In the genomic region with DNA sequence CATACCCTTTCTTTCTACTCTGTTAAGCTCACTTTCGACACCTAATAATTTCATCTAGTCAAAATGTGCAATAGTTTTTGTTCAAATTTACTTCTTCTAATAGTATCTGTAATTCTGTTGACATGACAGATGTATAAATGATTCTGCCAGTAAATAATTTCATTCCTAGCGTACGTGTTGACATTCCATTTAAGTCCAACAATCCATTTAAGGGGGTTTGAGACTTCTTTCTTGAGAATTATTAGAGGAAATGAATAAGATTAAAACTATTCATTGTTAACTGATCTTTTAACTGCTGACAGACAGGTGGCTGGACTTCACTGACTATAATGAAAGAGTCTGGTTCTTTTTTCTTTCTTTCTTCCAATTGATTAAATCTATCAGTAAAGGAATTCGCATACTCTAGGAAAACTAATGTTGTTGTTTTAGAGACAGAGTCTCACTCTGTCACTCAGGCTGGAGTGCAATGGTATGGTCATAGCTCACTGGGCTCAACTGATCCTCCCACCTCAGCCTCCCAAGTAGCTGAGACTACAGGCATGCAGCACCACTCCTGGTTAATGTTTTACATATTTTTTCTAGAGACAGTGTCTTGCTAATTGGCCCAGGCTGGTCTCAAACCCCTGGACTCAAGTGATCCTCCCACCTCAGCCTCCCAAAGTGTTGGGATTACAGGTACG, we compare ENCODE assay signal across 28 cellular contexts. TPM values are rescaled to one million over a fixed set of nuclear protein-coding genes. Genes with fewer than 3 reads are reported as not detected.
DNase-seq lines count a peak whose midpoint lies in the region; ATAC-seq, FAIRE-seq and TF ChIP-seq lines count a peak whose summit lies in the region.
"Had no signal": no experiment of that assay in that cellular context is flagged by ENCODE, and none has a peak within 500 bp of the region (broad histone marks: within the 10 kb centered on the region; RNA-seq: fewer than 3 reads in every experiment).

No MANE protein-coding gene starts in this region.

- H3K4me3 Mint-ChIP-seq in astrocyte (ENCODE audit: unreplicated experiment), result no peak overlapping the region
- H3K4me3 Mint-ChIP-seq in activated CD4-positive, alpha-beta memory T cell treated with anti-CD3 and anti-CD28 coated beads for 36 hours, result no peak overlapping the region
- H3K4me3 Mint-ChIP-seq: nephron progenitor cell, type B pancreatic cell had no signal

- FAIRE-seq in astrocyte (lab: Jason Lieb, UNC), result no peak
- FAIRE-seq: colon, D721Med had no signal

- no peak for TF ChIP-seq CTCF in astrocyte (IDR thresholded peaks at IDR 0.05; ENCODE audit: insufficient read depth, low read depth, low read length)
- TF ChIP-seq CTCF in osteoblast (IDR thresholded peaks at IDR 0.05; ENCODE audit: extremely low read depth, low read depth, low read length), result no peak

- POLR2A ChIA-PET in activated CD4-positive, alpha-beta memory T cell treated with anti-CD3 and anti-CD28 coated beads for 36 hours (lab: Charles Lee), result interaction anchor here (1.2 kb wide), 1 partner anchor 18 kb away, joined by 3 read pairs; no protein-coding TSS in a partner anchor

- H3K4me1 ChIP-seq in astrocyte (ENCODE audit: insufficient read depth, low read length), result no peaks in the 10 kb centered on the region
- peaks cover 12% of the 10 kb centered on the region for H3K4me1 ChIP-seq in osteoblast (ENCODE audit: insufficient read depth, low read length)

- H3K9ac ChIP-seq in astrocyte (ENCODE audit: low read length), result no peak overlapping the region

- H3K27ac ChIP-seq in astrocyte (ENCODE audit: low read depth, low read length), result no peak overlapping the region
- no peak overlapping the region for H3K27ac ChIP-seq in osteoblast (ENCODE audit: low read depth, low read length)

- no peaks in the 10 kb centered on the region for H3K27me3 ChIP-seq in astrocyte (ENCODE audit: insufficient read depth, low read length)
- H3K27me3 ChIP-seq in osteoblast (ENCODE audit: insufficient read depth, low read length), result no peaks in the 10 kb centered on the region
- H3K27me3 ChIP-seq: breast epithelium, esophagus squamous epithelium, gastrocnemius medialis, Peyer's patch had no signal

- no peak overlapping the region for H3K27ac Mint-ChIP-seq in astrocyte (ENCODE audit: unreplicated experiment)
- H3K27ac Mint-ChIP-seq in activated CD4-positive, alpha-beta memory T cell treated with anti-CD3 and anti-CD28 coated beads for 36 hours, result no peak overlapping the region
- H3K27ac Mint-ChIP-seq: CD4-positive, CD25-positive, alpha-beta regulatory T cell; progenitor cell of endocrine pancreas; type B pancreatic cell had no signal

- peaks cover 4% of the 10 kb centered on the region for H3K4me1 Mint-ChIP-seq in astrocyte (ENCODE audit: low read depth, unreplicated experiment)
- peaks cover 25% of the 10 kb centered on the region for H3K4me1 Mint-ChIP-seq in activated CD4-positive, alpha-beta memory T cell treated with anti-CD3 and anti-CD28 coated beads for 36 hours (ENCODE audit: low read depth)

- no peak overlapping the region for H3K4me3 ChIP-seq in astrocyte (ENCODE audit: insufficient read depth, low read depth, low read length)
- no peak overlapping the region for H3K4me3 ChIP-seq in osteoblast (ENCODE audit: insufficient read depth, low read length)
- H3K4me3 ChIP-seq: breast epithelium, esophagus squamous epithelium, gastrocnemius medialis, HAP-1, lung, Peyer's patch had no signal

- no peaks in the 10 kb centered on the region for H3K9me3 Mint-ChIP-seq in astrocyte (ENCODE audit: unreplicated experiment)
- H3K9me3 Mint-ChIP-seq in activated CD4-positive, alpha-beta memory T cell treated with anti-CD3 and anti-CD28 coated beads for 36 hours, result no peaks in the 10 kb centered on the region
- H3K9me3 Mint-ChIP-seq: CD4-positive, CD25-positive, alpha-beta regulatory T cell; nephron progenitor cell; type B pancreatic cell had no signal

- CTCF ChIA-PET in activated CD4-positive, alpha-beta memory T cell treated with anti-CD3 and anti-CD28 coated beads for 36 hours (lab: Charles Lee), result interaction anchor here (1.1 to 1.2 kb wide), 2 partner anchors 56 to 93 kb away, joined by 3 to 4 read pairs; partner anchors contain the start of gene MAP3K5

- peaks cover 13% of the 10 kb centered on the region for H3K79me2 ChIP-seq in astrocyte (ENCODE audit: insufficient read depth, low read length)
- peaks cover 35% of the 10 kb centered on the region for H3K79me2 ChIP-seq in osteoblast (ENCODE audit: insufficient read depth, low read length)

- no peaks in the 10 kb centered on the region for H3K36me3 ChIP-seq in astrocyte (ENCODE audit: insufficient read depth, low read length)
- H3K36me3 ChIP-seq in osteoblast (ENCODE audit: insufficient read depth, low read length), result no peaks in the 10 kb centered on the region
- H3K36me3 ChIP-seq: breast epithelium, esophagus squamous epithelium, gastrocnemius medialis, HAP-1, Peyer's patch had no signal

- H4K20me1 ChIP-seq in astrocyte (ENCODE audit: insufficient read depth, low read length) (peaks cover 19% of the 10 kb centered on the region), osteoblast (ENCODE audit: insufficient read depth, low read length) (no peaks in the 10 kb centered on the region)

- H3K9me3 ChIP-seq in astrocyte (ENCODE audit: insufficient read depth, low read depth, low read length) (no peaks in the 10 kb centered on the region), osteoblast (ENCODE audit: low read depth, low read length) (no peaks in the 10 kb centered on the region)
- H3K9me3 ChIP-seq: breast epithelium, esophagus squamous epithelium, gastrocnemius medialis, HAP-1, Peyer's patch had no signal

- H2AFZ ChIP-seq in astrocyte (ENCODE audit: low read depth, low read length) (no peak overlapping the region), osteoblast (ENCODE audit: low read length) (no peak overlapping the region)

- peak; percentile 38 for DNase-seq in astrocyte (ENCODE audit: low read depth)
- DNase-seq in osteoblast (ENCODE audit: insufficient read length, low spot score, missing footprints), result peak; percentile 50
- no peak for DNase-seq in LoVo (ENCODE audit: low spot score)
- DNase-seq in NCI-H748 (lab: John Stamatoyannopoulos, UW; ENCODE audit: unreplicated experiment), result no peak
- no peak for DNase-seq in activated CD4-positive, alpha-beta memory T cell treated with anti-CD3 and anti-CD28 coated beads for 36 hours
- no peak for DNase-seq in Kasumi-1 (lab: John Stamatoyannopoulos, UW)
- DNase-seq: activated CD4-positive, CD25-positive, alpha-beta regulatory T cell treated with anti-CD3 and anti-CD28 coated beads, Interleukin-2, amount 50 U/mL, for 72 hours; activated gamma-delta T cell; CD4-positive, CD25-positive, alpha-beta regulatory T cell; esophagus squamous epithelium; gastrocnemius medialis; hypothalamus; KG1; MV-4-11; NCI-H1694; NCI-H526; nephron progenitor cell; Peyer's patch; T-helper 1 cell had no signal

- no peaks in the 10 kb centered on the region for H3K36me3 Mint-ChIP-seq in astrocyte (ENCODE audit: low read depth, unreplicated experiment)
- H3K36me3 Mint-ChIP-seq in activated CD4-positive, alpha-beta memory T cell treated with anti-CD3 and anti-CD28 coated beads for 36 hours, result no peaks in the 10 kb centered on the region
- H3K36me3 Mint-ChIP-seq: type B pancreatic cell had no signal

- no peaks in the 10 kb centered on the region for H3K27me3 Mint-ChIP-seq in astrocyte (ENCODE audit: low read depth, unreplicated experiment)
- H3K27me3 Mint-ChIP-seq in activated CD4-positive, alpha-beta memory T cell treated with anti-CD3 and anti-CD28 coated beads for 36 hours, result no peaks in the 10 kb centered on the region
- H3K27me3 Mint-ChIP-seq: CD4-positive, CD25-positive, alpha-beta regulatory T cell; progenitor cell of endocrine pancreas; type B pancreatic cell had no signal

- ATAC-seq in GM18861 (IDR thresholded peaks at IDR 0.05; ENCODE audit: unreplicated experiment), result peak; percentile 50
- peak; percentile 76 for ATAC-seq in HG02759 (IDR thresholded peaks at IDR 0.05; ENCODE audit: unreplicated experiment)
- ATAC-seq: gastrocnemius medialis had no signal

- intact Hi-C loops in activated CD4-positive, alpha-beta memory T cell treated with anti-CD3 and anti-CD28 coated beads for 36 hours (cut with micrococcal nuclease), result no loop called here

- no peak overlapping the region for H3K4me2 ChIP-seq in astrocyte (ENCODE audit: low read length)
- H3K4me2 ChIP-seq in osteoblast (ENCODE audit: insufficient read depth, low read length), result no peak overlapping the region

RNA-seq across cellular contexts. Expression of gene MAP3K5, which starts 55.9 kb away (rescaled TPM):
- 1.7 TPM in 2 replicates for total RNA-seq in astrocyte
- total RNA-seq in osteoblast, result 7.4 and 8.3 TPM in 2 replicates
- 10 to 100 TPM; 13.2 to 13.8 TPM for total RNA-seq in activated CD4-positive, alpha-beta memory T cell treated with anti-CD3 and anti-CD28 coated beads for 36 hours

Comparison
In these comparisons a context has a peak if more than half of its experiments do, and no peak if none do; other contexts are left out.
1. DNase-seq: peak in astrocyte (single experiment) and osteoblast (single experiment); none in LoVo (single experiment), NCI-H748 (single experiment), activated CD4-positive, alpha-beta memory T cell treated with anti-CD3 and anti-CD28 coated beads for 36 hours (single experiment) and Kasumi-1 (0 of 2).